ENCODE assay signal across 9 cellular contexts in the genomic region with DNA sequence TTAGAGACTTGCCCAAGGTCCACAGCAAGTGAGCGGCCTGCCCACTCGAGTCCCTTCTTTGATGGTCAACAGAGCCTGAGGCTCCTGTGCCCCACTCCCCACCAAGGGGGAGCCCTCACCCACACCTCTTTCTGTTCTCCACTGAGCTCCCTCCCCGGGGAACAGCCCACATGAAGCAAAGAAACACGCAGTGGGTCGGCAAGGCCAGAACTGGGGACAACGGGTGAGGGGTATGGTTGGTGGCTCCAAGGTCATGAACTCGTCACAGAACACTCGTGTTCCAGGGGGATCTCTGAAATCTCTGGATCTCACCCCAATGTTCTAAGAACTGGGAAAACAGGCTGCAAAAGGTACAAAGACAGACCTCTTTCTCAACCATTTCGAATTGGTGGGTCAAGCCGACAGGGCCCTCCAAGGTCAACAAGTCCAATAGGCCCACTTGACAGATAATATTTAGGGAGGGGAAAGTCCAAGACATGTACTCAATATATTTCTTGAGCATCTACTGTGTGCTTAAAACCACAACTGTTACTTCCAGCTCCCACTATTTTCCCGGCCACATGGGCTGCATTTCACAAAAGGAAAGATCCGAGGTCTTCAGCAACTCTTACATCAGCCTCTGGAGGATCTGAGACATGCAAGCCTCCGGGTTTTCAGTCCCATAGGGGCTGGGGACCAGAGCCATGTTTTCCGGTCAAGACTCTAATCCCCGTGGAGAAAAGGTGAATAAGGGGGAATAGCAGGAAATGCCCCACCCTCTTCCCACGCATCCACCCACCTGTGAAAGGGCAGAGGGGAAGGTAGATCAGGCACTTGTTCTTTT. TPM values are rescaled to one million over a fixed set of nuclear protein-coding genes. Genes with fewer than 3 reads are reported as not detected.
DNase-seq lines count a peak whose midpoint lies in the region; ATAC-seq and TF ChIP-seq lines count a peak whose summit lies in the region.
"Had no signal": no experiment of that assay in that cellular context is flagged by ENCODE, and none has a peak within 500 bp of the region (broad histone marks: within the 10 kb centered on the region; RNA-seq: fewer than 3 reads in every experiment).

No MANE protein-coding gene starts in this region.

- H3K4me3 ChIP-seq in BLaER1 treated with 17β-estradiol and CSF1 and Interleukin-3, amounts not matched to agents 10 nM and 100 nM = peak overlapping the region; percentile 54 to 71 (median 62); a peak in 17 of 20 replicates
- H3K4me3 ChIP-seq in GM23248 (no peak overlapping the region), body of pancreas (no peak overlapping the region), mesenchymal stem cell (ENCODE audit: insufficient read depth in 1 of 2, low read depth in 1 of 2, low read length in 2 of 2) (no peak overlapping the region), gastroesophageal sphincter (peak overlapping the region in 1 of 2 donors; percentile 49)

- TF ChIP-seq CTCF in body of pancreas (IDR thresholded peaks at IDR 0.05) (no peak), gastroesophageal sphincter (IDR thresholded peaks at IDR 0.05) (no peak)

- no peaks in the 10 kb centered on the region for H3K9me2 ChIP-seq in GM23248 (ENCODE audit: insufficient read depth)

- TF ChIP-seq POLR2A in body of pancreas (IDR thresholded peaks at IDR 0.05) (no peak), gastroesophageal sphincter (IDR thresholded peaks at IDR 0.05) (no peak)

- H3K14ac ChIP-seq in mesenchymal stem cell (ENCODE audit: low read length in 2 of 2) = no peak overlapping the region

- H4K91ac ChIP-seq in mesenchymal stem cell (ENCODE audit: low read length) = no peak overlapping the region

- in situ Hi-C loops in GM23248 (cut with MboI) = no loop called here

- H2BK15ac ChIP-seq in mesenchymal stem cell (ENCODE audit: low read depth, poor library complexity, severe bottlenecking) = peak overlapping the region; percentile 49

- H3K18ac ChIP-seq in mesenchymal stem cell (ENCODE audit: low read depth in 1 of 2, low read length in 2 of 2) = peak overlapping the region in 1 of 2 experiments; percentile 23

- intact Hi-C loops in body of pancreas (cut with DNase I) = no loop called here

- peak overlapping the region; percentile 75 for H4K8ac ChIP-seq in mesenchymal stem cell (ENCODE audit: low read length)

- H2AFZ ChIP-seq in GM23248 = no peak overlapping the region
- H2AFZ ChIP-seq in mesenchymal stem cell (ENCODE audit: low read depth, low read length) = no peak overlapping the region

- no peak overlapping the region for H2BK120ac ChIP-seq in mesenchymal stem cell (ENCODE audit: low read depth, low read length)

- H3K79me2 ChIP-seq in GM23248 (ENCODE audit: insufficient read depth) = no peaks in the 10 kb centered on the region

- peak overlapping the region in 10 of 11 experiments; percentile 47 to 72 (median 58); a peak in 14 of 22 replicates for H3K27ac ChIP-seq in BLaER1 treated with 17β-estradiol and CSF1 and Interleukin-3, amounts not matched to agents 10 nM and 100 nM
- H3K27ac ChIP-seq in GM23248 = no peak overlapping the region
- peak overlapping the region in 3 of 4 donors; percentile 6 to 50 (median 11) for H3K27ac ChIP-seq in body of pancreas
- no peak overlapping the region for H3K27ac ChIP-seq in mesenchymal stem cell (ENCODE audit: low read length, poor library complexity, severe bottlenecking)
- H3K27ac ChIP-seq in gastroesophageal sphincter = no peak overlapping the region
- H3K27ac ChIP-seq: upper lobe of right lung had no signal

- peaks cover 0 to 64% (median 16%) of the 10 kb centered on the region in 11 experiments; a peak in 13 of 22 replicates for H4K20me1 ChIP-seq in BLaER1 treated with 17β-estradiol and CSF1 and Interleukin-3, amounts not matched to agents 10 nM and 100 nM
- H4K20me1 ChIP-seq in GM23248 (ENCODE audit: insufficient read depth) = no peaks in the 10 kb centered on the region

- H2BK5ac ChIP-seq in mesenchymal stem cell (ENCODE audit: low read depth, low read length, poor library complexity, severe bottlenecking) = no peak overlapping the region

- no peaks in the 10 kb centered on the region for H3K79me1 ChIP-seq in mesenchymal stem cell (replicated peaks; ENCODE audit: low read length, poor library complexity, severe bottlenecking)

- no peaks in the 10 kb centered on the region for H3K9me3 ChIP-seq in BLaER1 treated with 17β-estradiol and CSF1 and Interleukin-3, amounts not matched to agents 10 nM and 100 nM (replicated peaks in 1 of 11)
- H3K9me3 ChIP-seq in GM23248 (ENCODE audit: low read depth) (no peaks in the 10 kb centered on the region), body of pancreas (no peaks in the 10 kb centered on the region), mesenchymal stem cell (ENCODE audit: control insufficient read depth, low read length) (no peaks in the 10 kb centered on the region), gastroesophageal sphincter (no peaks in the 10 kb centered on the region)
- H3K9me3 ChIP-seq: upper lobe of right lung had no signal

- TF ChIP-seq EP300 in gastroesophageal sphincter (IDR thresholded peaks at IDR 0.05) = no peak

- H3K9ac ChIP-seq in BLaER1 treated with 17β-estradiol and CSF1 and Interleukin-3, amounts not matched to agents 10 nM and 100 nM = peak overlapping the region; percentile 52 to 75 (median 72); a peak in 20 of 22 replicates
- H3K9ac ChIP-seq in GM23248 = no peak overlapping the region
- peak overlapping the region; percentile 67 for H3K9ac ChIP-seq in mesenchymal stem cell (ENCODE audit: low read length)

- H3K4me1 ChIP-seq in BLaER1 treated with 17β-estradiol and CSF1 and Interleukin-3, amounts not matched to agents 10 nM and 100 nM = peaks cover 68 to 92% (median 78%) of the 10 kb centered on the region in 10 experiments
- H3K4me1 ChIP-seq in GM23248 (ENCODE audit: insufficient read depth) = peaks cover 30% of the 10 kb centered on the region
- peaks cover 47% of the 10 kb centered on the region for H3K4me1 ChIP-seq in body of pancreas
- peaks cover 27% of the 10 kb centered on the region for H3K4me1 ChIP-seq in mesenchymal stem cell (ENCODE audit: control insufficient read depth, insufficient read depth, low read depth, low read length)
- H3K4me1 ChIP-seq in gastroesophageal sphincter = peaks cover 9 to 54% (median 33%) of the 10 kb centered on the region in 3 donors

- H2BK12ac ChIP-seq in mesenchymal stem cell (ENCODE audit: low read length in 2 of 2) = no peak overlapping the region

- 47 to 49% methylated on average over 15 to 16 of the region's 16 CpGs for WGBS in GM23248 (ENCODE audit: low coverage in 1 of 2, low lambda C conversion rate in 2 of 2, missing lambda C conversion rate in 2 of 2), 2 experiments
- 52 to 56% methylated on average over 16 of the region's 16 CpGs for WGBS in body of pancreas, 2 donors
- 59% methylated on average over 16 of the region's 16 CpGs for WGBS in mesenchymal stem cell
- WGBS in gastroesophageal sphincter (ENCODE audit: low coverage in 1 of 2), 2 donors = 43 to 60% methylated on average over 1 to 12 of the region's 16 CpGs

- no peak overlapping the region for H2AK5ac ChIP-seq in mesenchymal stem cell (ENCODE audit: low read length, severe bottlenecking)

- no peak overlapping the region for H3K4ac ChIP-seq in mesenchymal stem cell (ENCODE audit: low read depth in 1 of 2, low read length in 2 of 2)

- peaks cover 22% of the 10 kb centered on the region for H3F3A ChIP-seq in GM23248 (ENCODE audit: insufficient read depth)

- peak overlapping the region; percentile 86 to 99 (median 98) for H3K4me2 ChIP-seq in BLaER1 treated with 17β-estradiol and CSF1 and Interleukin-3, amounts not matched to agents 10 nM and 100 nM
- no peak overlapping the region for H3K4me2 ChIP-seq in GM23248 (ENCODE audit: unreplicated experiment)
- H3K4me2 ChIP-seq in mesenchymal stem cell (ENCODE audit: low read length, poor library complexity, severe bottlenecking) = no peak overlapping the region

- ATAC-seq in body of pancreas (no peak), HG03196 (IDR thresholded peaks at IDR 0.05; ENCODE audit: unreplicated experiment) (no peak), GM19351 (IDR thresholded peaks at IDR 0.05; ENCODE audit: unreplicated experiment) (no peak), gastroesophageal sphincter (no peak)

- peaks cover 0 to 25% (median 16%) of the 10 kb centered on the region in 11 experiments; a peak in 16 of 22 replicates for H3K27me3 ChIP-seq in BLaER1 treated with 17β-estradiol and CSF1 and Interleukin-3, amounts not matched to agents 10 nM and 100 nM
- peaks cover 14% of the 10 kb centered on the region; the same call in 1 of the 2 replicates for H3K27me3 ChIP-seq in GM23248 (replicated peaks; ENCODE audit: insufficient read depth)
- no peaks in the 10 kb centered on the region for H3K27me3 ChIP-seq in body of pancreas
- H3K27me3 ChIP-seq in mesenchymal stem cell (ENCODE audit: control insufficient read depth in 1 of 2, insufficient read depth in 1 of 2, low read length in 2 of 2) = peaks cover 43 to 67% of the 10 kb centered on the region in 2 experiments
- peaks cover 48% of the 10 kb centered on the region for H3K27me3 ChIP-seq in gastroesophageal sphincter

- no peak overlapping the region for H3K23ac ChIP-seq in mesenchymal stem cell (ENCODE audit: low read length in 2 of 2)

- H3K36me3 ChIP-seq in BLaER1 treated with 17β-estradiol and CSF1 and Interleukin-3, amounts not matched to agents 10 nM and 100 nM = no peaks in the 10 kb centered on the region
- H3K36me3 ChIP-seq in GM23248 (ENCODE audit: low read depth) = no peaks in the 10 kb centered on the region
- no peaks in the 10 kb centered on the region for H3K36me3 ChIP-seq in body of pancreas (replicated peaks in 1 of 2; ENCODE audit: insufficient read depth in 1 of 2, low read depth in 2 of 2)
- no peaks in the 10 kb centered on the region for H3K36me3 ChIP-seq in mesenchymal stem cell (ENCODE audit: control insufficient read depth in 1 of 2, insufficient read depth in 2 of 2, low read depth in 1 of 2, low read length in 2 of 2)
- no peaks in the 10 kb centered on the region for H3K36me3 ChIP-seq in gastroesophageal sphincter
- H3K36me3 ChIP-seq: upper lobe of right lung had no signal

- DNase-seq in GM23248 (peak; percentile 54), body of pancreas (no peak), mesenchymal stem cell (peak; percentile 16), NCI-H748 (lab: John Stamatoyannopoulos, UW; ENCODE audit: unreplicated experiment) (no peak)

RNA-seq across cellular contexts. Expression of gene RAP1GAP, which starts 1.1 kb away (rescaled TPM):
- 0.97 TPM in 1 of 2 replicates, not detected in the other for total RNA-seq in GM23248 (2014; rRNA removed; shearing (Covaris generic))
- polyA plus RNA-seq in GM23248 (2016; fragmentation: Nextera tagmentation; extraction: Ambion mirVana) = 0.41 and 0.67 TPM in 2 replicates
- total RNA-seq in body of pancreas (100 to 1,000 TPM in 1 of 2 donors, 10 to 100 TPM in 1; 46.5 to 104 TPM), gastroesophageal sphincter (1 to 10 TPM in 1 of 4 donors, under 1 TPM in 1, not detected in 2; 0.12 to 2.3 TPM)
- polyA plus RNA-seq in mesenchymal stem cell (2013, experiment 1 of 2) = 0.50 TPM
- polyA plus RNA-seq in mesenchymal stem cell (2013, experiment 2 of 2) = 0.62 TPM

Comparison
In these comparisons a context has a peak if more than half of its experiments do, and no peak if none do; other contexts are left out.
1. H3K27ac ChIP-seq: peak in BLaER1 treated with 17β-estradiol and CSF1 and Interleukin-3, amounts not matched to agents 10 nM and 100 nM (10 of 11) and body of pancreas (3 of 4); none in GM23248 (single experiment), mesenchymal stem cell (single experiment) and gastroesophageal sphincter (0 of 4).
2. H3K4me2 ChIP-seq: peak in BLaER1 treated with 17β-estradiol and CSF1 and Interleukin-3, amounts not matched to agents 10 nM and 100 nM (11 of 11); none in GM23248 (single experiment) and mesenchymal stem cell (single experiment).
3. H3K4me3 ChIP-seq: peak in BLaER1 treated with 17β-estradiol and CSF1 and Interleukin-3, amounts not matched to agents 10 nM and 100 nM (10 of 10); none in GM23248 (single experiment), body of pancreas (0 of 2) and mesenchymal stem cell (0 of 2).
4. DNase-seq: peak in GM23248 (single experiment) and mesenchymal stem cell (single experiment); none in body of pancreas (0 of 4) and NCI-H748 (single experiment).
5. RNA of gene RAP1GAP, which starts 1.1 kb away (total RNA-seq): 46.5 to 104 TPM in body of pancreas; 0.97 TPM in GM23248 and 0.12 to 2.3 TPM in gastroesophageal sphincter; every median in the first group is over 10 times any median in the second.